In genomic region chr3:160756907-160757623, GRCh38 we compare ENCODE assay signal across 8 cellular contexts. TPM values are rescaled to one million over a fixed set of nuclear protein-coding genes. Genes with fewer than 3 reads are reported as not detected.
DNase-seq lines count a peak whose midpoint lies in the region; ATAC-seq and TF ChIP-seq lines count a peak whose summit lies in the region.

No MANE protein-coding gene starts in this region.

- POLR2A ChIA-PET in A673 (lab: Charles Lee; ENCODE audit: low non-redundant PET) = no interaction called here

- TF ChIP-seq CTCF in A673 (conservative IDR thresholded peaks at IDR 0.05; ENCODE audit: low read depth, low read length) (no peak), HL-60 (IDR thresholded peaks at IDR 0.05; ENCODE audit: insufficient read depth, low read length) (no peak), ascending aorta (IDR thresholded peaks at IDR 0.05) (no peak)

- intact Hi-C loops in A673 (cut with micrococcal nuclease; ENCODE audit: unreplicated experiment) = loop anchor here (5.0 kb wide), 1 partner anchor 190 kb away; the partner anchor contains the start of gene KPNA4
- intact Hi-C loops in ascending aorta (cut with DNase I) = loop anchor here (2.0 to 5.0 kb wide), 5 partner anchors 115 to 660 kb away; partner anchors contain the start of gene NMD3
- intact Hi-C loops in left colon (cut with DNase I, micrococcal nuclease) = no loop called here

- H3K27me3 ChIP-seq in A673 (replicated peaks; ENCODE audit: insufficient read depth, low read depth, low read length, poor library complexity) (no peaks in the 10 kb centered on the region), HL-60 (ENCODE audit: insufficient read depth, poor library complexity, severe bottlenecking) (no peaks in the 10 kb centered on the region), ascending aorta (no peaks in the 10 kb centered on the region), subcutaneous abdominal adipose tissue (ENCODE audit: control insufficient read depth in 5 of 5, insufficient read depth in 4 of 5, low read length in 5 of 5) (no peaks in the 10 kb centered on the region)

- H3K9me3 ChIP-seq in A673 (ENCODE audit: low read depth, low read length, poor library complexity, severe bottlenecking) (no peaks in the 10 kb centered on the region), ascending aorta (no peaks in the 10 kb centered on the region), subcutaneous abdominal adipose tissue (ENCODE audit: control insufficient read depth in 5 of 5, low read length in 5 of 5) (no peaks in the 10 kb centered on the region)

- ATAC-seq in left colon = no peak
- ATAC-seq in HG03045 (IDR thresholded peaks at IDR 0.05; ENCODE audit: unreplicated experiment) = no peak

- BruUV-seq in A673 (replicated peaks; lab: Mats Ljungman, UMichigan) = TSS peak; percentile 27

- no peak for DNase-seq in A673 (ENCODE audit: low spot score)
- DNase-seq in HL-60 (ENCODE audit: low read depth in 1 of 2, low spot score in 1 of 2) = no peak
- peak in 1 of 2 donors; percentile 60 for DNase-seq in ascending aorta (ENCODE audit: low spot score in 2 of 2)
- peak; percentile 20 to 30 for DNase-seq in left colon
- DNase-seq in HT-29 (ENCODE audit: low spot score) = no peak
- no peak for DNase-seq in SKM-1 treated with dmso at 0.1 percent for 144 hours (lab: John Stamatoyannopoulos, UW; ENCODE audit: unreplicated experiment)

- H3K27ac ChIP-seq in A673 (ENCODE audit: low read depth, low read length, poor library complexity, severe bottlenecking) = no peak overlapping the region
- H3K27ac ChIP-seq in HL-60 (replicated peaks) = no peak overlapping the region
- H3K27ac ChIP-seq in ascending aorta = no peak overlapping the region
- H3K27ac ChIP-seq in subcutaneous abdominal adipose tissue (ENCODE audit: low read depth, low read length) = no peak overlapping the region

- H3K4me3 ChIP-seq in A673 (ENCODE audit: low read depth, low read length, poor library complexity, severe bottlenecking) (peak overlapping the region; percentile 87), HL-60 (replicated peaks; ENCODE audit: insufficient read depth, low read length) (peak overlapping the region; percentile 73), ascending aorta (peak overlapping the region; percentile 86 to 97), subcutaneous abdominal adipose tissue (ENCODE audit: low read depth in 1 of 5, low read length in 5 of 5) (peak overlapping the region; percentile 72 to 97 (median 84))

- H3K36me3 ChIP-seq in A673 (ENCODE audit: insufficient read depth, low read length, poor library complexity, severe bottlenecking) (no peaks in the 10 kb centered on the region), ascending aorta (no peaks in the 10 kb centered on the region), subcutaneous abdominal adipose tissue (ENCODE audit: control insufficient read depth in 5 of 5, insufficient read depth in 5 of 5, low read length in 5 of 5) (no peaks in the 10 kb centered on the region)

- peak overlapping the region in 1 of 5 donors; percentile 11 for H3K9ac ChIP-seq in subcutaneous abdominal adipose tissue (ENCODE audit: low read length in 5 of 5)

- H3K4me1 ChIP-seq in A673 (ENCODE audit: insufficient read depth, low read length, poor library complexity, severe bottlenecking) = peaks cover 14% of the 10 kb centered on the region
- H3K4me1 ChIP-seq in ascending aorta = peaks cover 4 to 11% of the 10 kb centered on the region in 2 donors
- peaks cover 4 to 44% (median 38%) of the 10 kb centered on the region in 5 donors for H3K4me1 ChIP-seq in subcutaneous abdominal adipose tissue (ENCODE audit: control insufficient read depth in 5 of 5, insufficient read depth in 5 of 5, low read length in 5 of 5)

- CTCF ChIA-PET in A673 (lab: Charles Lee) = no interaction called here

RNA-seq across cellular contexts. Expression of gene PPM1L, which starts 1.0 kb away (rescaled TPM):
- total RNA-seq in A673 (2021) (10.6 and 12.7 TPM in 2 replicates), ascending aorta (20.3 TPM), left colon (10 to 100 TPM; 16.9 to 20.4 TPM)
- 14.8 and 19.2 TPM in 2 replicates for total RNA-seq in HT-29 (2014; rRNA removed; shearing (Covaris generic))

Comparison
In these comparisons a context has a peak if more than half of its experiments do, and no peak if none do; other contexts are left out.
1. DNase-seq: peak in left colon (2 of 2); none in A673 (single experiment), HL-60 (0 of 2), HT-29 (single experiment) and SKM-1 treated with dmso at 0.1 percent for 144 hours (single experiment).
2. intact Hi-C loops: an anchor here in A673 (5.0 kb wide) and ascending aorta (2.0 to 5.0 kb wide); none called in left colon.
3. Peak in every context shown above with its lines, with median percentiles within 50 percentile points of each other: H3K4me3 ChIP-seq.